Comparison of ENCODE assay signal across 9 cellular contexts in the genomic region with DNA sequence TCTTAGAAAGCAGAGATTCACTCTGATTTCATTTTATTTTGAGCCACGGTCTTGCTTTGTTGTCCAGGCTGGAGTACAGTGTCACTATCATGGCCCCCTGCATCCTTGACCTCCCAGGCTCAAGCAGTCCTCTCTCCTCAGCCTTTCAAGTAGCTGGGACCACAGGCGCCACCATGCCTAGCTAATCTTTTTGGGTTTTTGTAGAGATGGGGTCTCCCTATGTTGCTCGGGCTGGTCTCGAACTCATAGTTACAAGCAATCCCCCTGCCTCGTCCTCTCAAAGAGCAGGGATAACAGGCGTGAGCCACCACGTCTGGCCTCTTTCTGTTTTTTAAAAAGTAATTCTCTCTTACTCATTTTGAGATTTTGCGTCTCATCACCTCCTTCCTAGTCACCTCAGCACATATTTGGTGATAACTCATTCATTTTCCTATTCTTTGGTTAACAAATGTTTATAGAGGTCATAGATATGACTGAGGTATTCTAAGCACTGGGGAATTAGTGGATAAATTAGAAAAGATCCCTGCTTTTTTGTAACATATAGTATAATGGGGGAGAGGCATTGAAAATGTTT.
"Had no signal": no experiment of that assay in that cellular context is flagged by ENCODE, and none has a peak within 500 bp of the region (broad histone marks: within the 10 kb centered on the region; RNA-seq: fewer than 3 reads in every experiment).

No MANE protein-coding gene starts in this region.

- H3K4me3 Mint-ChIP-seq: endodermal cell, immature natural killer cell had no signal

- H3K4me1 Mint-ChIP-seq: immature natural killer cell had no signal

- DNase-seq: activated CD4-positive, CD25-positive, alpha-beta regulatory T cell; activated effector memory CD4-positive, alpha-beta T cell treated with Interleukin-2 at 50 U/mL for 16 hours; heart left ventricle; immature natural killer cell; SJCRH30 had no signal

- H3K27ac ChIP-seq: heart left ventricle, right atrium auricular region, SJCRH30, thoracic aorta had no signal

- H3K4me3 ChIP-seq: heart left ventricle, right atrium auricular region, SJCRH30, thoracic aorta had no signal

- H3K36me3 Mint-ChIP-seq: immature natural killer cell had no signal

- H3K36me3 ChIP-seq: heart left ventricle, right atrium auricular region, SJCRH30, thoracic aorta had no signal

- H3K27ac Mint-ChIP-seq: endodermal cell, immature natural killer cell, progenitor cell of endocrine pancreas had no signal

- H3K4me1 ChIP-seq: right atrium auricular region, SJCRH30 had no signal

- H3K9me3 Mint-ChIP-seq: endodermal cell had no signal

- H3K9me3 ChIP-seq: heart left ventricle, right atrium auricular region, SJCRH30, thoracic aorta had no signal

- H3K27me3 Mint-ChIP-seq: progenitor cell of endocrine pancreas had no signal

- H3K27me3 ChIP-seq: heart left ventricle, right atrium auricular region, SJCRH30 had no signal

- ATAC-seq: heart left ventricle had no signal
